Comparison of ENCODE assay signal across 1 cellular context in genomic region chr19:19033426-19034203, GRCh38.
TF ChIP-seq lines count a peak whose summit lies in the region.

TSS of gene ARMC6 (plus strand) at chr19:19033603. CDS start at chr19:19034210, 607 bp downstream.
TSS of gene SUGP2 (minus strand) at chr19:19033517. CDS start at chr19:19031071, 2,446 bp downstream.

TF ChIP-seq in K562, 482 proteins besides CTCF, POLR2A, EP300 and RAD21 (continued from another document and continues in another):
- TF ChIP-seq ZNF518B (CRISPR knock-in tag; IDR thresholded peaks at IDR 0.05) (no peak), TAF7 (tag; IDR thresholded peaks at IDR 0.05) (no peak), ZNF184 (CRISPR knock-in tag; IDR thresholded peaks at IDR 0.05) (no peak), MAZ (CRISPR knock-in tag; conservative IDR thresholded peaks at IDR 0.05 in 1 of 2, IDR thresholded peaks at IDR 0.05 in 1 of 2) (peak; percentile 52 to 61), ZNF707 (CRISPR knock-in tag; conservative IDR thresholded peaks at IDR 0.05) (no peak), ZNF699 (CRISPR knock-in tag; IDR thresholded peaks at IDR 0.05; ENCODE audit: insufficient replicate concordance) (no peak), FOXK1 (CRISPR knock-in tag; IDR thresholded peaks at IDR 0.05; ENCODE audit: borderline replicate concordance) (no peak), HIVEP1 (CRISPR knock-in tag; IDR thresholded peaks at IDR 0.05) (no peak), ZNF263 (CRISPR knock-in tag; IDR thresholded peaks at IDR 0.05; ENCODE audit: borderline replicate concordance) (no peak), ZNF57 (CRISPR knock-in tag; IDR thresholded peaks at IDR 0.05) (no peak), NFATC3 (IDR thresholded peaks at IDR 0.05) (no peak), SMARCB1 (IDR thresholded peaks at IDR 0.05; ENCODE audit: insufficient read length, low read depth) (no peak), SAP30 (IDR thresholded peaks at IDR 0.05; ENCODE audit: borderline replicate concordance, insufficient read depth, low read depth, low read length, poor library complexity, severe bottlenecking) (peak; percentile 97), SIN3B (IDR thresholded peaks at IDR 0.05; ENCODE audit: low read depth) (peak; percentile 51; the same call in 1 of the 2 replicates), DPF2 (IDR thresholded peaks at IDR 0.05) (no peak), CREB1 (IDR thresholded peaks at IDR 0.05) (no peak), CREB1 (CRISPR knock-in tag; IDR thresholded peaks at IDR 0.05) (peak; percentile 67), ZNF253 (CRISPR knock-in tag; conservative IDR thresholded peaks at IDR 0.05) (no peak), ZMIZ1 (IDR thresholded peaks at IDR 0.05; ENCODE audit: low read depth in 2 of 2, low read length in 2 of 2) (0 out of 4 replicates have a peak, but pooled peaks of 1 of the 2 experiments have one; percentile 7), ZNF143 (CRISPR knock-in tag; IDR thresholded peaks at IDR 0.05) (no peak), HCFC1 (IDR thresholded peaks at IDR 0.05; ENCODE audit: low read depth, low read length) (peak; percentile 53), POLR3A (IDR thresholded peaks at IDR 0.05; ENCODE audit: borderline replicate concordance, extremely low read depth, insufficient read depth, insufficient read length) (no peak), NCOA1 (IDR thresholded peaks at IDR 0.05; ENCODE audit: low read depth) (no peak), ZNF232 (CRISPR knock-in tag; IDR thresholded peaks at IDR 0.05) (no peak), GTF2E2 (tag; IDR thresholded peaks at IDR 0.05) (no peak; the same call in 1 of the 2 replicates), SP1 (CRISPR knock-in tag; IDR thresholded peaks at IDR 0.05) (no peak; the same call in 1 of the 2 replicates), RFX5 (IDR thresholded peaks at IDR 0.05; ENCODE audit: low read depth, low read length) (no peak), TCF3 (CRISPR knock-in tag; IDR thresholded peaks at IDR 0.05) (no peak), RFX1 (IDR thresholded peaks at IDR 0.05) (no peak), FOXJ2 (tag; IDR thresholded peaks at IDR 0.05) (no peak), PYGO2 (tag; IDR thresholded peaks at IDR 0.05) (no peak), ERF (CRISPR knock-in tag; IDR thresholded peaks at IDR 0.05) (no peak), FIP1L1 (IDR thresholded peaks at IDR 0.05; ENCODE audit: low read depth, low read length, poor library complexity, severe bottlenecking) (peak; percentile 95), PRMT5 (CRISPR knock-in tag; IDR thresholded peaks at IDR 0.05) (no peak), ZNF133 (CRISPR knock-in tag; IDR thresholded peaks at IDR 0.05) (no peak), SRSF1 (IDR thresholded peaks at IDR 0.05; ENCODE audit: low read depth, low read length) (no peak), POLR2G (IDR thresholded peaks at IDR 0.05; ENCODE audit: low read depth, low read length) (peak; percentile 87), ID3 (CRISPR knock-in tag; IDR thresholded peaks at IDR 0.05) (no peak), ID3 (tag; IDR thresholded peaks at IDR 0.05) (no peak), ZFX (CRISPR knock-in tag; IDR thresholded peaks at IDR 0.05) (peak; percentile 76), ADNP (tag; IDR thresholded peaks at IDR 0.05) (no peak), ZNF79 (CRISPR knock-in tag; IDR thresholded peaks at IDR 0.05; ENCODE audit: low read depth) (no peak), SOX6 (IDR thresholded peaks at IDR 0.05) (no peak), CREBBP (IDR thresholded peaks at IDR 0.05; ENCODE audit: low read depth, low read length) (no peak), MCM7 (IDR thresholded peaks at IDR 0.05) (peak in 1 of 2 experiments; percentile 80; a peak in 1 of 4 replicates), HMG20A (CRISPR knock-in tag; conservative IDR thresholded peaks at IDR 0.05) (no peak), NR2F6 (CRISPR knock-in tag; IDR thresholded peaks at IDR 0.05) (no peak), ZBTB7A (IDR thresholded peaks at IDR 0.05; ENCODE audit: borderline replicate concordance, control insufficient read depth, low read depth, low read length) (peak; percentile 99), ZFP36 (IDR thresholded peaks at IDR 0.05; ENCODE audit: low read depth, low read length, partially characterized antibody) (no peak), HMGN3 (IDR thresholded peaks at IDR 0.05; ENCODE audit: borderline replicate concordance, extremely low read depth, insufficient read length, low read depth, low read length) (peak; percentile 55), TBL1XR1 (IDR thresholded peaks at IDR 0.05; ENCODE audit: low read length in 2 of 2) (no peak), ZNF717 (CRISPR knock-in tag; IDR thresholded peaks at IDR 0.05) (no peak), MLX (CRISPR knock-in tag; conservative IDR thresholded peaks at IDR 0.05) (peak in 1 of 2 experiments; percentile 91; a peak in 1 of 4 replicates)
- TF ChIP-seq, protein P1, sequence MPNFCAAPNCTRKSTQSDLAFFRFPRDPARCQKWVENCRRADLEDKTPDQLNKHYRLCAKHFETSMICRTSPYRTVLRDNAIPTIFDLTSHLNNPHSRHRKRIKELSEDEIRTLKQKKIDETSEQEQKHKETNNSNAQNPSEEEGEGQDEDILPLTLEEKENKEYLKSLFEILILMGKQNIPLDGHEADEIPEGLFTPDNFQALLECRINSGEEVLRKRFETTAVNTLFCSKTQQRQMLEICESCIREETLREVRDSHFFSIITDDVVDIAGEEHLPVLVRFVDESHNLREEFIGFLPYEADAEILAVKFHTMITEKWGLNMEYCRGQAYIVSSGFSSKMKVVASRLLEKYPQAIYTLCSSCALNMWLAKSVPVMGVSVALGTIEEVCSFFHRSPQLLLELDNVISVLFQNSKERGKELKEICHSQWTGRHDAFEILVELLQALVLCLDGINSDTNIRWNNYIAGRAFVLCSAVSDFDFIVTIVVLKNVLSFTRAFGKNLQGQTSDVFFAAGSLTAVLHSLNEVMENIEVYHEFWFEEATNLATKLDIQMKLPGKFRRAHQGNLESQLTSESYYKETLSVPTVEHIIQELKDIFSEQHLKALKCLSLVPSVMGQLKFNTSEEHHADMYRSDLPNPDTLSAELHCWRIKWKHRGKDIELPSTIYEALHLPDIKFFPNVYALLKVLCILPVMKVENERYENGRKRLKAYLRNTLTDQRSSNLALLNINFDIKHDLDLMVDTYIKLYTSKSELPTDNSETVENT (CRISPR knock-in tag; IDR thresholded peaks at IDR 0.05) = peak; percentile 70; the same call in 1 of the 2 replicates
- TF ChIP-seq, protein P2, sequence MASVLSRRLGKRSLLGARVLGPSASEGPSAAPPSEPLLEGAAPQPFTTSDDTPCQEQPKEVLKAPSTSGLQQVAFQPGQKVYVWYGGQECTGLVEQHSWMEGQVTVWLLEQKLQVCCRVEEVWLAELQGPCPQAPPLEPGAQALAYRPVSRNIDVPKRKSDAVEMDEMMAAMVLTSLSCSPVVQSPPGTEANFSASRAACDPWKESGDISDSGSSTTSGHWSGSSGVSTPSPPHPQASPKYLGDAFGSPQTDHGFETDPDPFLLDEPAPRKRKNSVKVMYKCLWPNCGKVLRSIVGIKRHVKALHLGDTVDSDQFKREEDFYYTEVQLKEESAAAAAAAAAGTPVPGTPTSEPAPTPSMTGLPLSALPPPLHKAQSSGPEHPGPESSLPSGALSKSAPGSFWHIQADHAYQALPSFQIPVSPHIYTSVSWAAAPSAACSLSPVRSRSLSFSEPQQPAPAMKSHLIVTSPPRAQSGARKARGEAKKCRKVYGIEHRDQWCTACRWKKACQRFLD (CRISPR knock-in tag; IDR thresholded peaks at IDR 0.05) = peak; percentile 74; the same call in 1 of the 2 replicates
- TF ChIP-seq, protein P3, sequence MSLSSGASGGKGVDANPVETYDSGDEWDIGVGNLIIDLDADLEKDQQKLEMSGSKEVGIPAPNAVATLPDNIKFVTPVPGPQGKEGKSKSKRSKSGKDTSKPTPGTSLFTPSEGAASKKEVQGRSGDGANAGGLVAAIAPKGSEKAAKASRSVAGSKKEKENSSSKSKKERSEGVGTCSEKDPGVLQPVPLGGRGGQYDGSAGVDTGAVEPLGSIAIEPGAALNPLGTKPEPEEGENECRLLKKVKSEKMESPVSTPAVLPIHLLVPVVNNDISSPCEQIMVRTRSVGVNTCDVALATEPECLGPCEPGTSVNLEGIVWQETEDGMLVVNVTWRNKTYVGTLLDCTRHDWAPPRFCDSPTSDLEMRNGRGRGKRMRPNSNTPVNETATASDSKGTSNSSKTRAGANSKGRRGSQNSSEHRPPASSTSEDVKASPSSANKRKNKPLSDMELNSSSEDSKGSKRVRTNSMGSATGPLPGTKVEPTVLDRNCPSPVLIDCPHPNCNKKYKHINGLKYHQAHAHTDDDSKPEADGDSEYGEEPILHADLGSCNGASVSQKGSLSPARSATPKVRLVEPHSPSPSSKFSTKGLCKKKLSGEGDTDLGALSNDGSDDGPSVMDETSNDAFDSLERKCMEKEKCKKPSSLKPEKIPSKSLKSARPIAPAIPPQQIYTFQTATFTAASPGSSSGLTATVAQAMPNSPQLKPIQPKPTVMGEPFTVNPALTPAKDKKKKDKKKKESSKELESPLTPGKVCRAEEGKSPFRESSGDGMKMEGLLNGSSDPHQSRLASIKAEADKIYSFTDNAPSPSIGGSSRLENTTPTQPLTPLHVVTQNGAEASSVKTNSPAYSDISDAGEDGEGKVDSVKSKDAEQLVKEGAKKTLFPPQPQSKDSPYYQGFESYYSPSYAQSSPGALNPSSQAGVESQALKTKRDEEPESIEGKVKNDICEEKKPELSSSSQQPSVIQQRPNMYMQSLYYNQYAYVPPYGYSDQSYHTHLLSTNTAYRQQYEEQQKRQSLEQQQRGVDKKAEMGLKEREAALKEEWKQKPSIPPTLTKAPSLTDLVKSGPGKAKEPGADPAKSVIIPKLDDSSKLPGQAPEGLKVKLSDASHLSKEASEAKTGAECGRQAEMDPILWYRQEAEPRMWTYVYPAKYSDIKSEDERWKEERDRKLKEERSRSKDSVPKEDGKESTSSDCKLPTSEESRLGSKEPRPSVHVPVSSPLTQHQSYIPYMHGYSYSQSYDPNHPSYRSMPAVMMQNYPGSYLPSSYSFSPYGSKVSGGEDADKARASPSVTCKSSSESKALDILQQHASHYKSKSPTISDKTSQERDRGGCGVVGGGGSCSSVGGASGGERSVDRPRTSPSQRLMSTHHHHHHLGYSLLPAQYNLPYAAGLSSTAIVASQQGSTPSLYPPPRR (CRISPR knock-in tag; IDR thresholded peaks at IDR 0.05; ENCODE audit: borderline replicate concordance) = no peak
- TF ChIP-seq, protein P4, sequence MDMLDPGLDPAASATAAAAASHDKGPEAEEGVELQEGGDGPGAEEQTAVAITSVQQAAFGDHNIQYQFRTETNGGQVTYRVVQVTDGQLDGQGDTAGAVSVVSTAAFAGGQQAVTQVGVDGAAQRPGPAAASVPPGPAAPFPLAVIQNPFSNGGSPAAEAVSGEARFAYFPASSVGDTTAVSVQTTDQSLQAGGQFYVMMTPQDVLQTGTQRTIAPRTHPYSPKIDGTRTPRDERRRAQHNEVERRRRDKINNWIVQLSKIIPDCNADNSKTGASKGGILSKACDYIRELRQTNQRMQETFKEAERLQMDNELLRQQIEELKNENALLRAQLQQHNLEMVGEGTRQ (CRISPR knock-in tag; IDR thresholded peaks at IDR 0.05) = peak; percentile 70
